8 cellular contexts compared by ENCODE assay signal in genomic region chr19:49085020-49085867, GRCh38. TPM values are rescaled to one million over a fixed set of nuclear protein-coding genes. Genes with fewer than 3 reads are reported as not detected.
DNase-seq lines count a peak whose midpoint lies in the region; ATAC-seq and TF ChIP-seq lines count a peak whose summit lies in the region.

SNRNP70 (plus strand) TSS chr19:49085451; CDS start chr19:49086415, 964 bp downstream.

- no peak for TF ChIP-seq CTCF in BJ (IDR thresholded peaks at IDR 0.05; ENCODE audit: insufficient read depth, low read depth, low read length)

- H3K27me3 ChIP-seq in BJ (ENCODE audit: control insufficient read depth, insufficient read depth, low read length): no peaks in the 10 kb centered on the region

- DNase-seq in BJ (ENCODE audit: low read depth) (peak; percentile 90), NCI-H748 (lab: John Stamatoyannopoulos, UW; ENCODE audit: unreplicated experiment) (peak; percentile 100), dedifferentiated amniotic fluid mesenchymal stem cell (ENCODE audit: extremely low spot score) (peak; percentile 99), left lobe of liver (ENCODE audit: low spot score) (peak; percentile 99)
- DNase-seq in activated CD4-positive, alpha-beta T cell treated with anti-CD3 and anti-CD28 coated beads, Interleukin-2, amount 50 U/mL, for 1 hour: peak; percentile 98
- DNase-seq in stimulated activated CD4-positive, alpha-beta T cell treated with anti-CD3 and anti-CD28 coated beads, Interleukin-2, amount 100 ng/mL, for 4 hours (ENCODE audit: low read depth): peak; percentile 99

- H3K36me3 ChIP-seq in BJ (ENCODE audit: control insufficient read depth, insufficient read depth, low read length): peaks cover 8% of the 10 kb centered on the region

- peak within 1 kb of the TSS; percentile 85 for H3K4me3 ChIP-seq in BJ (ENCODE audit: low read depth, low read length)

- peak; percentile 93 for ATAC-seq in GM19324 (IDR thresholded peaks at IDR 0.05; ENCODE audit: low FRiP score, unreplicated experiment)
- ATAC-seq in HG03521 (IDR thresholded peaks at IDR 0.05; ENCODE audit: unreplicated experiment): peak; percentile 92
- ATAC-seq in left lobe of liver: peak; percentile 96

- CTCF ChIA-PET in BJ (lab: Yijun Ruan, JAX): interaction anchor here (2.6 kb wide), 1 partner anchor 13 kb away, joined by 15 read pairs; no protein-coding TSS in a partner anchor

- POLR2A ChIA-PET in BJ (lab: Charles Lee): interaction anchor here (0.7 kb wide), 1 partner anchor 240 kb away, joined by 5 read pairs; the partner anchor contains the start of gene SLC6A16

RNA-seq across cellular contexts. Expression of gene SNRNP70, which starts in this region (rescaled TPM):
- 125 and 268 TPM in 2 replicates for polyA plus RNA-seq in BJ (2011; rRNA removed)
- 27.9 and 28.8 TPM in 2 replicates for polyA minus RNA-seq in BJ (2011; rRNA and poly(A)+ RNA removed)
- 170 TPM for total RNA-seq in left lobe of liver

Comparison
In these comparisons a context has a peak if more than half of its experiments do, and no peak if none do; other contexts are left out.
1. Peak in every context shown above with its lines: DNase-seq, ATAC-seq and H3K4me3 ChIP-seq.